Comparison of ENCODE assay signal across 9 cellular contexts in the genomic region with DNA sequence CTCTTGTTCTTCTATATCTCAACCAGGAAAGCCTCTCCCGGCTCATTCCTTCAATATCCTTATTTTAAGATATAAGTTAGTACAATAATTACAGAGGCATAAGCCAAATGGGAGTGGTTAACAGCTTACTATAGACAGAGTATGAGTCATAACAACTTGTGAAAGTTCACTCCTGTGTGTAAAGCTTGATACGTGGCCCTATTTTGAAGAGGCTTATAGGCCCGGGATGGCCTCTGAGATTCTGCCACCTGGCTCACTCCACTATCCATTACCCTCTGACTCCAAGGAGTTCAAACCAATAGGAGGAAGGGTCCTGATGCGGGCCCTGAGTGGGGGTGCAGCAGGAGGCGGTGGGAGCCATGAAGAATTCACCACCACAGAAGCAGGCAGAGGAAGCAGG. TPM values are rescaled to one million over a fixed set of nuclear protein-coding genes. Genes with fewer than 3 reads are reported as not detected.
A peak's percentile ranks its signal among the peaks of the same experiment; 100 is the strongest.
DNase-seq lines count a peak whose midpoint lies in the region; ATAC-seq lines count a peak whose summit lies in the region.
"Had no signal": no experiment of that assay in that cellular context is flagged by ENCODE, and none has a peak within 500 bp of the region (broad histone marks: within the 10 kb centered on the region; RNA-seq: fewer than 3 reads in every experiment).

No MANE protein-coding gene starts in this region.

- H3K4me1 Mint-ChIP-seq in activated T-cell treated with anti-CD3 and anti-CD28 coated beads, Interleukin-2, amount 50 U/mL, for 72 hours (ENCODE audit: low read depth): peaks cover 35% of the 10 kb centered on the region
- H3K4me1 Mint-ChIP-seq in naive thymus-derived CD4-positive, alpha-beta T cell: peaks cover 10 to 41% (median 39%) of the 10 kb centered on the region in 7 donors

- intact Hi-C loops in naive thymus-derived CD4-positive, alpha-beta T cell (cut with micrococcal nuclease): loop anchor here in 1 of 2 donors (2.0 kb wide), 1 partner anchor 28 kb away; no protein-coding TSS in a partner anchor

- H3K4me3 Mint-ChIP-seq in activated T-cell treated with anti-CD3 and anti-CD28 coated beads, Interleukin-2, amount 50 U/mL, for 72 hours: peak overlapping the region; percentile 67 to 85
- peak overlapping the region in 2 of 10 donors; percentile 46 to 61 for H3K4me3 Mint-ChIP-seq in naive thymus-derived CD4-positive, alpha-beta T cell

- H3K9me3 ChIP-seq in BLaER1: no peaks in the 10 kb centered on the region
- H3K9me3 ChIP-seq in naive thymus-derived CD4-positive, alpha-beta T cell (ENCODE audit: control insufficient read depth in 2 of 3, low read length in 3 of 3): no peaks in the 10 kb centered on the region

- 0 out of 2 replicates have a peak overlapping the region, but pooled peaks have one; percentile 18 for H3K9ac ChIP-seq in BLaER1

- CTCF ChIA-PET in naive thymus-derived CD4-positive, alpha-beta T cell (lab: Charles Lee): no interaction called here

- peak in 1 of 2 donors; percentile 28 for DNase-seq in activated T-cell treated with anti-CD3 and anti-CD28 coated beads, Interleukin-2, amount 50 U/mL, for 72 hours
- DNase-seq in naive thymus-derived CD4-positive, alpha-beta T cell: no peak
- DNase-seq in effector CD4-positive, alpha-beta T cell: no peak
- DNase-seq in COR-L47 (lab: John Stamatoyannopoulos, UW) (no peak), retina (no peak)

- peaks cover 85% of the 10 kb centered on the region for H3K4me1 ChIP-seq in BLaER1
- peaks cover 0 to 4% of the 10 kb centered on the region in 2 donors for H3K4me1 ChIP-seq in naive thymus-derived CD4-positive, alpha-beta T cell (ENCODE audit: control insufficient read depth in 2 of 2, insufficient read depth in 2 of 2, low read length in 2 of 2)

- POLR2A ChIA-PET in naive thymus-derived CD4-positive, alpha-beta T cell (lab: Charles Lee): interaction anchor here (1.0 kb wide), 1 partner anchor 37 kb away, joined by 3 read pairs; the partner anchor contains the start of gene B4GALT1

- H3K4me2 ChIP-seq in BLaER1: peak overlapping the region; percentile 66

- H3K27ac ChIP-seq in BLaER1: peak overlapping the region; percentile 59
- no peak overlapping the region for H3K27ac ChIP-seq in naive thymus-derived CD4-positive, alpha-beta T cell (ENCODE audit: low read depth, low read length)

- ATAC-seq in GM19023 (IDR thresholded peaks at IDR 0.05; ENCODE audit: unreplicated experiment) (peak; percentile 72), HG03135 (IDR thresholded peaks at IDR 0.05; ENCODE audit: unreplicated experiment) (peak; percentile 51)
- ATAC-seq in activated T-cell treated with anti-CD3 and anti-CD28 coated beads, Interleukin-2, amount 50 U/mL, for 72 hours (replicated peaks in 1 of 2): peak; percentile 95
- peak; percentile 77 for ATAC-seq in naive thymus-derived CD4-positive, alpha-beta T cell

- peaks cover 65% of the 10 kb centered on the region for H3K36me3 ChIP-seq in BLaER1
- peaks cover 0 to 75% (median 5%) of the 10 kb centered on the region in 3 experiments for H3K36me3 ChIP-seq in naive thymus-derived CD4-positive, alpha-beta T cell (ENCODE audit: control insufficient read depth in 2 of 3, insufficient read depth in 3 of 3, low read length in 3 of 3)

- H4K20me1 ChIP-seq in BLaER1: no peaks in the 10 kb centered on the region

- no peaks in the 10 kb centered on the region for H3K27me3 ChIP-seq in BLaER1
- H3K27me3 ChIP-seq in naive thymus-derived CD4-positive, alpha-beta T cell (ENCODE audit: control insufficient read depth in 2 of 2, insufficient read depth in 2 of 2, low read length in 2 of 2): no peaks in the 10 kb centered on the region
- H3K27me3 ChIP-seq: cardiac muscle cell had no signal

- H3K36me3 Mint-ChIP-seq in activated T-cell treated with anti-CD3 and anti-CD28 coated beads, Interleukin-2, amount 50 U/mL, for 72 hours (ENCODE audit: insufficient read depth in 2 of 2): peaks cover 14 to 37% of the 10 kb centered on the region in 2 donors
- H3K36me3 Mint-ChIP-seq in naive thymus-derived CD4-positive, alpha-beta T cell: peaks cover 22 to 53% (median 38%) of the 10 kb centered on the region in 5 donors

- no peaks in the 10 kb centered on the region for H3K9me3 Mint-ChIP-seq in activated T-cell treated with anti-CD3 and anti-CD28 coated beads, Interleukin-2, amount 50 U/mL, for 72 hours
- no peaks in the 10 kb centered on the region for H3K9me3 Mint-ChIP-seq in naive thymus-derived CD4-positive, alpha-beta T cell

- H3K27me3 Mint-ChIP-seq in activated T-cell treated with anti-CD3 and anti-CD28 coated beads, Interleukin-2, amount 50 U/mL, for 72 hours (ENCODE audit: low read depth): no peaks in the 10 kb centered on the region
- H3K27me3 Mint-ChIP-seq in naive thymus-derived CD4-positive, alpha-beta T cell: no peaks in the 10 kb centered on the region

- H3K4me3 ChIP-seq in BLaER1: no peak overlapping the region
- H3K4me3 ChIP-seq in naive thymus-derived CD4-positive, alpha-beta T cell (ENCODE audit: low read length): no peak overlapping the region
- H3K4me3 ChIP-seq: cardiac muscle cell had no signal

- H3K27ac Mint-ChIP-seq in activated T-cell treated with anti-CD3 and anti-CD28 coated beads, Interleukin-2, amount 50 U/mL, for 72 hours: peak overlapping the region; percentile 99
- H3K27ac Mint-ChIP-seq in naive thymus-derived CD4-positive, alpha-beta T cell: peak overlapping the region in 8 of 9 donors; percentile 35 to 92 (median 78)

RNA-seq across cellular contexts. Expression of gene B4GALT1, which starts 36.6 kb away (rescaled TPM):
- 10 to 100 TPM; 72.2 to 91.9 TPM for total RNA-seq in activated T-cell treated with anti-CD3 and anti-CD28 coated beads, Interleukin-2, amount 50 U/mL, for 72 hours
- total RNA-seq in naive thymus-derived CD4-positive, alpha-beta T cell: 10 to 100 TPM; 40.7 to 86.2 (median 45.6) TPM
- 10 to 100 TPM; 12.9 to 16.4 TPM for polyA plus RNA-seq in naive thymus-derived CD4-positive, alpha-beta T cell

RNA-seq across cellular contexts. Expression of gene SMU1, which starts 54.0 kb away (rescaled TPM):
- total RNA-seq in activated T-cell treated with anti-CD3 and anti-CD28 coated beads, Interleukin-2, amount 50 U/mL, for 72 hours: 10 to 100 TPM; 23.4 to 27.6 TPM
- total RNA-seq in naive thymus-derived CD4-positive, alpha-beta T cell: 10 to 100 TPM; 22.3 to 32.9 (median 25.6) TPM
- polyA plus RNA-seq in naive thymus-derived CD4-positive, alpha-beta T cell: 10 to 100 TPM; 26.4 to 30.0 TPM
